8 cellular contexts compared by ENCODE assay signal in the genomic region with DNA sequence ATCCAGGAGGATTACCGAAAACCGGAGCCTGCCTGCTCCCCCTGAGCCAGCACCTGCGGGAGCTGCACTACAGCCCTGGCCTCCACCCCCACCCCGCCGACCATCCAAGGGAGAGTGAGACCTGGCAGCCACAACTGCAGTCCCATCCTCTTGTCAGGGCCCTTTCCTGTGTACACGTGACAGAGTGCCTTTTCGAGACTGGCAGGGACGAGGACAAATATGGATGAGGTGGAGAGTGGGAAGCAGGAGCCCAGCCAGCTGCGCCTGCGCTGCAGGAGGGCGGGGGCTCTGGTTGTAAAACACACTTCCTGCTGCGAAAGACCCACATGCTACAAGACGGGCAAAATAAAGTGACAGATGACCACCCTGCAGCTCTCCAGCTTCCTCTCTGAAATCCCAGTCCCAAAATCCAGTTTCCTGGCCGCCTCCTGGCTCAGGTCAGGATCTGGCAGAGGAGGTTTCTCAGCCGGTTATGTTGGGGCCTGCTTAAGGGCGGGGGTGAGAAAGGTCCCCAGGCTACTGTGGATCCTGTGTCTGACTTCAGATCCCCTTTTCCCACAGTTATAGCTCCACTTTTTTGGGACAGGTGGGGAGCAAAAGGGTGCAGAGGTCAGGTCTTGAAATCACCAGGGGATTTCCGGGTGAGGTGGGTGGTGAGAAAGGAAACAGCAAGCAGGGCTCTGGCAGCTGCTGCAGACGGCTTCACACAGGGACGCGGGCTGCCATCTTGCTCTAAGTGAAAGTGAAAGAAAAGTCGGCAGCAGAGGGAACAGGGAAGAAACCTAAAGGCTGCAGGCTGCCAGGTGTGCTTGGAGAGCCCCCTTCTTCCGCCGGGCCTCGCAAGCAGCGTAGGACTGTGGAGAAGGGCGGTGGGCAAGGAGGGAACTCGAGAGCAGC. TPM values are rescaled to one million over a fixed set of nuclear protein-coding genes. Genes with fewer than 3 reads are reported as not detected.
A peak's percentile ranks its signal among the peaks of the same experiment; 100 is the strongest.
DNase-seq lines count a peak whose midpoint lies in the region; ATAC-seq, FAIRE-seq and TF ChIP-seq lines count a peak whose summit lies in the region.

A gene with protein sequence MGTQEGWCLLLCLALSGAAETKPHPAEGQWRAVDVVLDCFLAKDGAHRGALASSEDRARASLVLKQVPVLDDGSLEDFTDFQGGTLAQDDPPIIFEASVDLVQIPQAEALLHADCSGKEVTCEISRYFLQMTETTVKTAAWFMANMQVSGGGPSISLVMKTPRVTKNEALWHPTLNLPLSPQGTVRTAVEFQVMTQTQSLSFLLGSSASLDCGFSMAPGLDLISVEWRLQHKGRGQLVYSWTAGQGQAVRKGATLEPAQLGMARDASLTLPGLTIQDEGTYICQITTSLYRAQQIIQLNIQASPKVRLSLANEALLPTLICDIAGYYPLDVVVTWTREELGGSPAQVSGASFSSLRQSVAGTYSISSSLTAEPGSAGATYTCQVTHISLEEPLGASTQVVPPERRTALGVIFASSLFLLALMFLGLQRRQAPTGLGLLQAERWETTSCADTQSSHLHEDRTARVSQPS (plus strand): TSS at position 695 of the 897 bp plus-strand sequence. CDS start 207 bp downstream, outside the sequence.

- peak within 1 kb of the TSS; percentile 98 for H3K27ac ChIP-seq in 22Rv1
- H3K27ac ChIP-seq in HepG2 (ENCODE audit: extremely low read length, insufficient read depth, low read length): peak within 1 kb of the TSS; percentile 90

- H3K79me2 ChIP-seq in HepG2 (ENCODE audit: insufficient read depth, low read length): peaks cover 4% of the 10 kb centered on the region

- FAIRE-seq in HepG2 (lab: Jason Lieb, UNC): peak; percentile 92

- POLR2A ChIA-PET in HepG2 (lab: Yijun Ruan, JAX): interaction anchor here (0.8 to 4.0 kb wide), 29 partner anchors 8 to 238 kb away, joined by 3 to 68 read pairs (median 6); a partner anchor contains a TSS

- intact Hi-C loops in HepG2 (cut with micrococcal nuclease; ENCODE audit: unreplicated experiment): no loop called here

- H3K4me1 ChIP-seq in HepG2 (ENCODE audit: insufficient read depth, low read length): peaks cover 34% of the 10 kb centered on the region

- in situ Hi-C loops in HepG2 (cut with HindIII; ENCODE audit: extremely low pct_ligation_motif_present, low pct_unique_long_range_greater_than_20kb): loop anchor here (25.0 kb wide), 1 partner anchor 389 kb away; no protein-coding TSS in a partner anchor

- ATAC-seq in GM18520 (IDR thresholded peaks at IDR 0.05; ENCODE audit: unreplicated experiment): peak; percentile 34
- ATAC-seq in HG03159 (IDR thresholded peaks at IDR 0.05; ENCODE audit: unreplicated experiment): peak; percentile 68
- ATAC-seq in HepG2: peak; percentile 94

- H3K36me3 ChIP-seq in HepG2 (replicated peaks in 1 of 2; ENCODE audit: control insufficient read depth in 1 of 2, insufficient read depth in 2 of 2, low read length in 2 of 2): peaks cover 0 to 5% of the 10 kb centered on the region in 2 experiments; a peak in 3 of 5 replicates

- no peak for TF ChIP-seq RAD21 in HepG2 (CRISPR knock-in tag; IDR thresholded peaks at IDR 0.05)

- peak within 1 kb of the TSS; percentile 88 for H3K9ac ChIP-seq in HepG2 (ENCODE audit: insufficient read depth, low read depth, low read length)

- TSS peak; percentile 81 for BruUV-seq in HepG2 (replicated peaks; lab: Mats Ljungman, UMichigan)

- TF ChIP-seq CTCF in 22Rv1 (IDR thresholded peaks at IDR 0.05): no peak
- no peak for TF ChIP-seq CTCF in HepG2 (CRISPR knock-in tag; IDR thresholded peaks at IDR 0.05)

- H3K4me2 ChIP-seq in HepG2 (ENCODE audit: low read depth, low read length): peak within 1 kb of the TSS; percentile 95

- no peaks in the 10 kb centered on the region; a peak in 1 of 5 replicates for H3K27me3 ChIP-seq in HepG2 (ENCODE audit: control insufficient read depth in 1 of 2, insufficient read depth in 2 of 2, low read length in 2 of 2)

- peak within 1 kb of the TSS; percentile 39 for H2AFZ ChIP-seq in HepG2 (ENCODE audit: low read length)

- 1% methylated on average over 17 of the region's 27 CpGs for WGBS in HepG2 (ENCODE audit: low lambda C conversion rate)

- TF ChIP-seq EP300 in HepG2 (IDR thresholded peaks at IDR 0.05; ENCODE audit: low read depth in 2 of 2, low read length in 2 of 2) (no peak), HepG2 (CRISPR knock-in tag; IDR thresholded peaks at IDR 0.05; ENCODE audit: borderline replicate concordance) (0 out of 2 replicates have a peak, but pooled peaks have one; percentile 6)

- H4K20me1 ChIP-seq in HepG2 (ENCODE audit: insufficient read depth, low read length): no peaks in the 10 kb centered on the region

- peak; percentile 68 to 79 for TF ChIP-seq POLR2A in HepG2 (IDR thresholded peaks at IDR 0.05; ENCODE audit: insufficient read depth in 1 of 2, low read depth in 2 of 2, low read length in 2 of 2)

- DNase-seq in NCI-H524 (lab: John Stamatoyannopoulos, UW): peak; percentile 75 to 92
- DNase-seq in activated CD4-positive, alpha-beta T cell treated with anti-CD3 and anti-CD28 coated beads, Interleukin-2, amount 50 U/mL, for 1 hour: peak; percentile 71
- peak; percentile 89 for DNase-seq in dermis blood vessel endothelial cell
- DNase-seq in HepG2 (ENCODE audit: low spot score): peak; percentile 89
- DNase-seq in stimulated activated CD4-positive, alpha-beta T cell treated with anti-CD3 and anti-CD28 coated beads, Interleukin-2, amount 100 ng/mL, for 4 hours (ENCODE audit: low read depth): peak; percentile 69

- no peaks in the 10 kb centered on the region for H3K9me3 ChIP-seq in HepG2 (ENCODE audit: low read length)

- H3K4me3 ChIP-seq in HepG2 (replicated peaks in 1 of 3; ENCODE audit: insufficient read depth in 1 of 3, low read depth in 2 of 3, low read length in 3 of 3): peak within 1 kb of the TSS; percentile 87 to 94 (median 90)

- CTCF ChIA-PET in HepG2 (lab: Yijun Ruan, JAX; ENCODE audit: low intra/inter-chr PET ratio, low total read pairs): no interaction called here

TF ChIP-seq in HepG2, 621 proteins besides CTCF, POLR2A, EP300 and RAD21 (continues in another document):
- TF ChIP-seq ZNF510 (CRISPR knock-in tag; IDR thresholded peaks at IDR 0.05; ENCODE audit: low read depth) (0 out of 2 replicates have a peak, but pooled peaks have one; percentile 42), MEIS2 (CRISPR knock-in tag; IDR thresholded peaks at IDR 0.05) (peak; percentile 28; the same call in 1 of the 2 replicates), MLLT10 (CRISPR knock-in tag; IDR thresholded peaks at IDR 0.05) (no peak), MAZ (IDR thresholded peaks at IDR 0.05; ENCODE audit: borderline replicate concordance, low read depth, low read length) (peak; percentile 48; the same call in 1 of the 2 replicates), MAZ (CRISPR knock-in tag; IDR thresholded peaks at IDR 0.05; ENCODE audit: low read depth) (peak; percentile 57), HNRNPL (IDR thresholded peaks at IDR 0.05; ENCODE audit: low read depth, low read length) (no peak), AKAP8 (CRISPR knock-in tag; IDR thresholded peaks at IDR 0.05) (no peak)
- TF ChIP-seq, protein P1, sequence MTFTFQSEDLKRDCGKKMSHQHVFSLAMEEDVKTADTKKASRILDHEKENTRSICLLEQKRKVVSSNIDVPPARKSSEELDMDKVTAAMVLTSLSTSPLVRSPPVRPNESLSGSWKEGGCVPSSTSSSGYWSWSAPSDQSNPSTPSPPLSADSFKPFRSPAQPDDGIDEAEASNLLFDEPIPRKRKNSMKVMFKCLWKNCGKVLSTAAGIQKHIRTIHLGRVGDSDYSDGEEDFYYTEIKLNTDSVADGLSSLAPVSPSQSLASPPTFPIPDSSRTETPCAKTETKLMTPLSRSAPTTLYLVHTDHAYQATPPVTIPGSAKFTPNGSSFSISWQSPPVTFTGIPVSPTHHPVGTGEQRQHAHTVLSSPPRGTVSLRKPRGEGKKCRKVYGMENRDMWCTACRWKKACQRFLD (CRISPR knock-in tag; IDR thresholded peaks at IDR 0.05; ENCODE audit: borderline replicate concordance): peak; percentile 51; the same call in 1 of the 2 replicates
- TF ChIP-seq, protein P2, sequence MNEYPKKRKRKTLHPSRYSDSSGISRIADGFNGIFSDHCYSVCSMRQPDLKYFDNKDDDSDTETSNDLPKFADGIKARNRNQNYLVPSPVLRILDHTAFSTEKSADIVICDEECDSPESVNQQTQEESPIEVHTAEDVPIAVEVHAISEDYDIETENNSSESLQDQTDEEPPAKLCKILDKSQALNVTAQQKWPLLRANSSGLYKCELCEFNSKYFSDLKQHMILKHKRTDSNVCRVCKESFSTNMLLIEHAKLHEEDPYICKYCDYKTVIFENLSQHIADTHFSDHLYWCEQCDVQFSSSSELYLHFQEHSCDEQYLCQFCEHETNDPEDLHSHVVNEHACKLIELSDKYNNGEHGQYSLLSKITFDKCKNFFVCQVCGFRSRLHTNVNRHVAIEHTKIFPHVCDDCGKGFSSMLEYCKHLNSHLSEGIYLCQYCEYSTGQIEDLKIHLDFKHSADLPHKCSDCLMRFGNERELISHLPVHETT (CRISPR knock-in tag; conservative IDR thresholded peaks at IDR 0.05): no peak

RNA-seq across cellular contexts. Expression of the gene that starts here (rescaled TPM):
- total RNA-seq in dermis blood vessel endothelial cell: 23.0 and 26.1 TPM in 2 replicates
- total RNA-seq in HepG2 (2016; rRNA removed; fragmentation: Illumina TruSeq; extraction: Trizol): 3.2 and 10.0 TPM in 2 replicates
- total RNA-seq in HepG2 (2016; cell fraction: cytosol; rRNA removed; fragmentation: Illumina TruSeq; extraction: Trizol; ENCODE audit: low read depth): 1.6 and 1.7 TPM in 2 replicates
- 3.4 and 9.9 TPM in 2 replicates for total RNA-seq in HepG2 (2016; cell fraction: insoluble cytoplasmic fraction; rRNA removed; fragmentation: Illumina TruSeq; extraction: Trizol)
- 1.8 and 2.5 TPM in 2 replicates for total RNA-seq in HepG2 (2016; cell fraction: membrane; rRNA removed; fragmentation: Illumina TruSeq; extraction: Trizol)
- total RNA-seq in HepG2 (2016; cell fraction: nucleus; rRNA removed; fragmentation: Illumina TruSeq; extraction: Trizol): 9.2 and 10.0 TPM in 2 replicates
- 14.0 and 14.5 TPM in 2 replicates for polyA plus RNA-seq in HepG2 (2011; rRNA removed)
- polyA plus RNA-seq in HepG2 (2011; cell fraction: cytosol; rRNA removed): 10.0 and 15.1 TPM in 2 replicates
- polyA plus RNA-seq in HepG2 (2011; cell fraction: nucleus; rRNA removed): 23.3 and 24.2 TPM in 2 replicates
- 4.2 and 4.3 TPM in 2 replicates for polyA plus RNA-seq in HepG2 (2012)
- polyA plus RNA-seq in HepG2 (2016; cell fraction: cytosol; fragmentation: Illumina TruSeq; extraction: Trizol; ENCODE audit: low read depth): 1.7 TPM in 2 replicates
- 3.3 and 4.4 TPM in 2 replicates for polyA plus RNA-seq in HepG2 (2016; cell fraction: insoluble cytoplasmic fraction; fragmentation: Illumina TruSeq; extraction: Trizol; ENCODE audit: low read depth)
- 2.9 and 3.9 TPM in 2 replicates for polyA plus RNA-seq in HepG2 (2016; cell fraction: membrane; fragmentation: Illumina TruSeq; extraction: Trizol; ENCODE audit: low read depth)
- polyA plus RNA-seq in HepG2 (2016; cell fraction: nucleus; fragmentation: Illumina TruSeq; extraction: Trizol; ENCODE audit: insufficient read depth, low read depth): 12.3 and 14.0 TPM in 2 replicates
- polyA minus RNA-seq in HepG2 (2011; rRNA and poly(A)+ RNA removed; ENCODE audit: low replicate concordance): 0.84 and 17.6 TPM in 2 replicates
- polyA minus RNA-seq in HepG2 (2011; cell fraction: cytosol; rRNA and poly(A)+ RNA removed): 3.3 and 3.5 TPM in 2 replicates
- polyA minus RNA-seq in HepG2 (2011; cell fraction: nucleus; rRNA and poly(A)+ RNA removed): 14.5 and 16.5 TPM in 2 replicates

Comparison
In these comparisons a context has a peak if more than half of its experiments do, and no peak if none do; other contexts are left out.
1. Peak in every context shown above with its lines: DNase-seq, ATAC-seq, H3K4me3 ChIP-seq and H3K27ac ChIP-seq.
2. ATAC-seq: peak in every context shown above with its lines; median percentile 94 in HepG2; 68 in HG03159; 34 in GM18520.